In genomic region chr2:190711069-190711468, GRCh38 we compare ENCODE assay signal across 18 cellular contexts.
DNase-seq lines count a peak whose midpoint lies in the region; FAIRE-seq and TF ChIP-seq lines count a peak whose summit lies in the region.
"Had no signal": no experiment of that assay in that cellular context is flagged by ENCODE, and none has a peak within 500 bp of the region (broad histone marks: within the 10 kb centered on the region; RNA-seq: fewer than 3 reads in every experiment).

No MANE protein-coding gene starts in this region.

- H3K4me2 ChIP-seq in neural progenitor cell, result no peak overlapping the region
- H3K4me2 ChIP-seq: KMS-11 had no signal

- H3K27me3 ChIP-seq in neural progenitor cell, result no peaks in the 10 kb centered on the region
- H3K27me3 ChIP-seq: BE2C had no signal

- H3K4me3 ChIP-seq in neural progenitor cell, result no peak overlapping the region
- H3K4me3 ChIP-seq: HAP-1 had no signal

- H3K9ac ChIP-seq in neural progenitor cell, result no peak overlapping the region
- H3K9ac ChIP-seq: KMS-11 had no signal

- peak overlapping the region; percentile 79 for H2AFZ ChIP-seq in neural progenitor cell (replicated peaks)

- H3K79me2 ChIP-seq in neural progenitor cell (ENCODE audit: low read depth), result no peaks in the 10 kb centered on the region

- no peak overlapping the region for H3K27ac ChIP-seq in neural progenitor cell
- H3K27ac ChIP-seq: HL-60, KMS-11 had no signal

- no peaks in the 10 kb centered on the region for H3F3A ChIP-seq in neural progenitor cell (ENCODE audit: low read depth)

- peaks cover 5% of the 10 kb centered on the region for H3K9me3 Mint-ChIP-seq in activated naive CD4-positive, alpha-beta T cell treated with anti-CD3 and anti-CD28 coated beads, Interleukin-2, amount 50 U/mL, for 24 hours
- H3K9me3 Mint-ChIP-seq in activated naive CD4-positive, alpha-beta T cell treated with anti-CD3 and anti-CD28 coated beads, Interleukin-2, amount 10 ng/mL, durations not matched to agents 7 days and 5 days, result peaks cover 5% of the 10 kb centered on the region
- H3K9me3 Mint-ChIP-seq in IgD-negative memory B cell (peaks cover 1 to 4% (median 3%) of the 10 kb centered on the region in 3 donors), neural progenitor cell (peaks cover 3% of the 10 kb centered on the region)

- no peaks in the 10 kb centered on the region for H3K4me1 ChIP-seq in neural progenitor cell
- H3K4me1 ChIP-seq: HAP-1 had no signal

- no peaks in the 10 kb centered on the region for H3K36me3 ChIP-seq in neural progenitor cell
- H3K36me3 ChIP-seq: BE2C, HAP-1 had no signal

- peaks cover 20% of the 10 kb centered on the region for H3K4me1 Mint-ChIP-seq in activated naive CD4-positive, alpha-beta T cell treated with anti-CD3 and anti-CD28 coated beads, Interleukin-2, amount 50 U/mL, for 24 hours
- no peaks in the 10 kb centered on the region for H3K4me1 Mint-ChIP-seq in activated naive CD4-positive, alpha-beta T cell treated with anti-CD3 and anti-CD28 coated beads, Interleukin-2, amount 10 ng/mL, durations not matched to agents 7 days and 5 days
- no peaks in the 10 kb centered on the region for H3K4me1 Mint-ChIP-seq in IgD-negative memory B cell
- H3K4me1 Mint-ChIP-seq in neural progenitor cell, result no peaks in the 10 kb centered on the region

- peak overlapping the region; percentile 79 for H3K27ac Mint-ChIP-seq in activated naive CD4-positive, alpha-beta T cell treated with anti-CD3 and anti-CD28 coated beads, Interleukin-2, amount 50 U/mL, for 24 hours
- H3K27ac Mint-ChIP-seq in activated naive CD4-positive, alpha-beta T cell treated with anti-CD3 and anti-CD28 coated beads, Interleukin-2, amount 10 ng/mL, durations not matched to agents 7 days and 5 days, result no peak overlapping the region
- peak overlapping the region in 2 of 3 donors; percentile 78 to 87 for H3K27ac Mint-ChIP-seq in IgD-negative memory B cell
- no peak overlapping the region for H3K27ac Mint-ChIP-seq in neural progenitor cell
- H3K27ac Mint-ChIP-seq: CD4-positive, CD25-positive, alpha-beta regulatory T cell; CD8-positive, alpha-beta memory T cell had no signal

- no peak for FAIRE-seq in D721Med (lab: Jason Lieb, UNC)

- no peaks in the 10 kb centered on the region for H3K27me3 Mint-ChIP-seq in activated naive CD4-positive, alpha-beta T cell treated with anti-CD3 and anti-CD28 coated beads, Interleukin-2, amount 50 U/mL, for 24 hours
- peaks cover 4% of the 10 kb centered on the region for H3K27me3 Mint-ChIP-seq in activated naive CD4-positive, alpha-beta T cell treated with anti-CD3 and anti-CD28 coated beads, Interleukin-2, amount 10 ng/mL, durations not matched to agents 7 days and 5 days
- H3K27me3 Mint-ChIP-seq in IgD-negative memory B cell, result no peaks in the 10 kb centered on the region
- H3K27me3 Mint-ChIP-seq in neural progenitor cell (ENCODE audit: insufficient read depth, low read depth), result peaks cover 3% of the 10 kb centered on the region
- H3K27me3 Mint-ChIP-seq: CD4-positive, CD25-positive, alpha-beta regulatory T cell had no signal

- no peaks in the 10 kb centered on the region for H3K36me3 Mint-ChIP-seq in activated naive CD4-positive, alpha-beta T cell treated with anti-CD3 and anti-CD28 coated beads, Interleukin-2, amount 50 U/mL, for 24 hours
- no peaks in the 10 kb centered on the region for H3K36me3 Mint-ChIP-seq in activated naive CD4-positive, alpha-beta T cell treated with anti-CD3 and anti-CD28 coated beads, Interleukin-2, amount 10 ng/mL, durations not matched to agents 7 days and 5 days
- H3K36me3 Mint-ChIP-seq in IgD-negative memory B cell (no peaks in the 10 kb centered on the region), neural progenitor cell (no peaks in the 10 kb centered on the region)
- H3K36me3 Mint-ChIP-seq: CD4-positive, CD25-positive, alpha-beta regulatory T cell had no signal

- H3K4me3 Mint-ChIP-seq in activated naive CD4-positive, alpha-beta T cell treated with anti-CD3 and anti-CD28 coated beads, Interleukin-2, amount 50 U/mL, for 24 hours, result no peak overlapping the region
- H3K4me3 Mint-ChIP-seq in activated naive CD4-positive, alpha-beta T cell treated with anti-CD3 and anti-CD28 coated beads, Interleukin-2, amount 10 ng/mL, durations not matched to agents 7 days and 5 days, result no peak overlapping the region
- H3K4me3 Mint-ChIP-seq in IgD-negative memory B cell (no peak overlapping the region), neural progenitor cell (no peak overlapping the region)
- H3K4me3 Mint-ChIP-seq: CD4-positive, CD25-positive, alpha-beta regulatory T cell; CD8-positive, alpha-beta memory T cell had no signal

- no peak for DNase-seq in activated naive CD4-positive, alpha-beta T cell treated with anti-CD3 and anti-CD28 coated beads, Interleukin-2, amount 10 ng/mL, durations not matched to agents 7 days and 5 days
- no peak for DNase-seq in neural progenitor cell (ENCODE audit: low spot score)
- DNase-seq in NCI-H2171 treated with DMSO at 0.1 percent for 48 hours (lab: John Stamatoyannopoulos, UW), result no peak
- DNase-seq in D721Med (ENCODE audit: insufficient read length, low spot score), result no peak
- DNase-seq in hepatic stellate cell (ENCODE audit: low spot score), result no peak
- DNase-seq: ACHN; BE2C; C1 segment of cervical spinal cord; CD4-positive, CD25-positive, alpha-beta regulatory T cell; CD8-positive, alpha-beta memory T cell; COR-L47; DMS79; GDM1 had no signal

- TF ChIP-seq CTCF in neural progenitor cell (IDR thresholded peaks at IDR 0.05) (no peak), D721Med (IDR thresholded peaks at IDR 0.05; ENCODE audit: insufficient read depth, missing control alignments) (no peak)

- CTCF ChIA-PET in activated naive CD4-positive, alpha-beta T cell treated with anti-CD3 and anti-CD28 coated beads, Interleukin-2, amount 10 ng/mL, durations not matched to agents 7 days and 5 days (lab: Charles Lee), result no interaction called here

- no peaks in the 10 kb centered on the region for H4K20me1 ChIP-seq in neural progenitor cell (ENCODE audit: low read depth)

- no peaks in the 10 kb centered on the region for H3K9me3 ChIP-seq in neural progenitor cell (ENCODE audit: low read depth)
- H3K9me3 ChIP-seq: BE2C, HAP-1 had no signal

Comparison
In these comparisons a context has a peak if more than half of its experiments do, and no peak if none do; other contexts are left out.
1. H3K27ac Mint-ChIP-seq: peak in activated naive CD4-positive, alpha-beta T cell treated with anti-CD3 and anti-CD28 coated beads, Interleukin-2, amount 50 U/mL, for 24 hours (single experiment) and IgD-negative memory B cell (2 of 3); none in activated naive CD4-positive, alpha-beta T cell treated with anti-CD3 and anti-CD28 coated beads, Interleukin-2, amount 10 ng/mL, durations not matched to agents 7 days and 5 days (single experiment) and neural progenitor cell (single experiment).